In the genomic region with DNA sequence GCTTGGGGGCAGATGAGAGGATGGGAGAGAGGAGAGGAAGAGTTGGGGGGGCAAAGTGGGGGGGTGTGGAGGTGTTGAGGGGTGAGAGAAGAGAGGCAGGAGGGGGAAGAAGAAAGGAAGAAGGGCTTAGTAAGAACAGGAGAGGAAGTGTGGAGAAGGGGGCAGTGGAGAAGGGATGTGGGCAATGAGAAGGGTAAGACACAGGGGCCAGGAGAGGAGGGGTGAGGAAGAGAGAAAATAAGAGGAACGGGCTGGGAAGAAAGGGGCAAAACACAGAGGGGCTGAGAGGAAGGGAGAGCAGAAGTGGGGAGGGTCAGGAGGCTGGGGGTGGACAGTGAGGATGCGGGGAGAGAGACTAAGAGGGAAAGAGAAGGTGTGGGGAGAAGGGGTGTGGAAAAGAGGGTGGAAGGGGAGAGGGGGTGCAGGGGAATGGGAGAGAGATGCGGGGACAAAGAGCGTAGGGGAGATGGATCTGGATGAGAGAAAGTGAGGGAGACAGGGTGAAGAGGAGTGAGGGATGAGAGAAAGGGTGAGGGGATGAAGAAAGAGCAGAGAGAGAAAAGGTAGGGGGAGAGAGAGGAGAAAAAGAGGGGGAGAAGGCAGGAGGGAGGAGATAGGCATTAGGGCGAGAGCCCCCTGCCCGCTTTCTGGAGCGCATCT, we compare ENCODE assay signal across 15 cellular contexts. TPM values are rescaled to one million over a fixed set of nuclear protein-coding genes. Genes with fewer than 3 reads are reported as not detected.
DNase-seq lines count a peak whose midpoint lies in the region; ATAC-seq and TF ChIP-seq lines count a peak whose summit lies in the region.
"Had no signal": no experiment of that assay in that cellular context is flagged by ENCODE, and none has a peak within 500 bp of the region (broad histone marks: within the 10 kb centered on the region; RNA-seq: fewer than 3 reads in every experiment).

No MANE protein-coding gene starts in this region.

- H3K9me3 Mint-ChIP-seq in CD14-positive monocyte (peaks cover 0 to 1% (median 0%) of the 10 kb centered on the region in 7 donors), memory B cell (peaks cover 2% of the 10 kb centered on the region)
- H3K9me3 Mint-ChIP-seq: activated T-helper 17 cell treated with anti-CD3 and anti-CD28 coated beads, Interleukin-2, amount 50 U/mL, for 72 hours had no signal

- no peaks in the 10 kb centered on the region for H4K20me1 ChIP-seq in OCI-LY7 (ENCODE audit: insufficient read depth, low read length)

- H3K4me3 Mint-ChIP-seq in CD14-positive monocyte (peak overlapping the region; percentile 77 to 88), memory B cell (peak overlapping the region; percentile 83)
- H3K4me3 Mint-ChIP-seq: activated T-helper 17 cell treated with anti-CD3 and anti-CD28 coated beads, Interleukin-2, amount 50 U/mL, for 72 hours had no signal

- peaks cover 60% of the 10 kb centered on the region; the same call in 1 of the 2 replicates for H3K79me2 ChIP-seq in OCI-LY7 (ENCODE audit: insufficient read depth, low read depth, low read length)

- H3K27ac Mint-ChIP-seq in CD14-positive monocyte (peak overlapping the region; percentile 90 to 98 (median 94)), memory B cell (peak overlapping the region; percentile 99)
- H3K27ac Mint-ChIP-seq: activated T-helper 17 cell treated with anti-CD3 and anti-CD28 coated beads, Interleukin-2, amount 50 U/mL, for 72 hours had no signal

- H3K4me1 ChIP-seq in HEK293 (ENCODE audit: control insufficient read depth, insufficient read depth, low read length) (no peaks in the 10 kb centered on the region), OCI-LY7 (ENCODE audit: insufficient read depth, low read length, poor library complexity, severe bottlenecking) (peaks cover 56% of the 10 kb centered on the region)
- H3K4me1 ChIP-seq: pancreas, Peyer's patch, vagina had no signal

- CTCF ChIA-PET in HEK293 (lab: Yijun Ruan, JAX) (no interaction called here), OCI-LY7 (lab: Charles Lee; ENCODE audit: unreplicated experiment) (no interaction called here)

- peak overlapping the region; percentile 58 for H3K4me2 ChIP-seq in OCI-LY7 (ENCODE audit: low read length)

- no peak for ATAC-seq in memory B cell (ENCODE audit: low read depth)
- no peak for ATAC-seq in HG03442 (IDR thresholded peaks at IDR 0.05; ENCODE audit: unreplicated experiment)
- no peak for ATAC-seq in GM21447 (IDR thresholded peaks at IDR 0.05; ENCODE audit: unreplicated experiment)

- H3K9me2 ChIP-seq in OCI-LY7 (ENCODE audit: insufficient read depth, low read length), result no peaks in the 10 kb centered on the region

- no peak for DNase-seq in CD14-positive monocyte (ENCODE audit: low spot score)
- no peak for DNase-seq in OCI-LY7 (ENCODE audit: low spot score)
- no peak for DNase-seq in memory B cell (ENCODE audit: low spot score in 2 of 2)
- DNase-seq in iPS-NIHi11 (ENCODE audit: low spot score), result no peak
- DNase-seq: activated CD4-positive, alpha-beta T cell treated with anti-CD3 and anti-CD28 coated beads for 4 hours; brain microvascular endothelial cell; NCI-H187; pancreas; stimulated activated naive CD4-positive, alpha-beta T cell had no signal

- POLR2A ChIA-PET in HEK293 (lab: Yijun Ruan, JAX), result no interaction called here
- POLR2A ChIA-PET in OCI-LY7 (lab: Charles Lee), result no interaction called here

- H3K27ac ChIP-seq in HEK293 (ENCODE audit: extremely low read depth, low read depth, low read length) (no peak overlapping the region), OCI-LY7 (ENCODE audit: low read depth, low read length, poor library complexity, severe bottlenecking) (peak overlapping the region; percentile 37)
- H3K27ac ChIP-seq: brain microvascular endothelial cell, pancreas, vagina had no signal

- no peak overlapping the region for H3K4me3 ChIP-seq in HEK293 (ENCODE audit: low read depth, low read length)
- H3K4me3 ChIP-seq in OCI-LY7 (ENCODE audit: low read depth, low read length, poor library complexity, severe bottlenecking), result peak overlapping the region; percentile 32
- H3K4me3 ChIP-seq: pancreas, Peyer's patch, vagina had no signal

- H3K36me3 Mint-ChIP-seq in CD14-positive monocyte (peaks cover 8 to 22% of the 10 kb centered on the region in 2 donors), memory B cell (peaks cover 4% of the 10 kb centered on the region)

- no peak overlapping the region for H2AFZ ChIP-seq in OCI-LY7 (ENCODE audit: low read length)

- H3K4me1 Mint-ChIP-seq in CD14-positive monocyte, result peaks cover 80% of the 10 kb centered on the region
- peaks cover 40% of the 10 kb centered on the region for H3K4me1 Mint-ChIP-seq in memory B cell

- intact Hi-C loops in CD14-positive monocyte (cut with micrococcal nuclease) (loop anchor here in 1 of 2 donors (5.0 kb wide), 1 partner anchor 32 kb away; no protein-coding TSS in a partner anchor), OCI-LY7 (cut with micrococcal nuclease; ENCODE audit: unreplicated experiment) (no loop called here)

- TF ChIP-seq CTCF in CD14-positive monocyte (IDR thresholded peaks at IDR 0.05), result no peak
- no peak for TF ChIP-seq CTCF in HEK293 (tag by site-specific recombination; IDR thresholded peaks at IDR 0.05)
- TF ChIP-seq CTCF in OCI-LY7 (conservative IDR thresholded peaks at IDR 0.05; ENCODE audit: low read length), result no peak

- BruUV-seq in OCI-LY7 (replicated peaks; lab: Mats Ljungman, UMichigan), result no TSS peak

- H3K36me3 ChIP-seq in HEK293 (ENCODE audit: control insufficient read depth in 2 of 2, insufficient read depth in 1 of 2, low read length in 2 of 2) (no peaks in the 10 kb centered on the region; a peak in 1 of 3 replicates), OCI-LY7 (ENCODE audit: insufficient read depth, low read length) (peaks cover 32% of the 10 kb centered on the region)
- H3K36me3 ChIP-seq: brain microvascular endothelial cell, pancreas, Peyer's patch, vagina had no signal

- H3K9me3 ChIP-seq in HEK293 (ENCODE audit: control insufficient read depth, insufficient read depth, low read depth, low read length) (no peaks in the 10 kb centered on the region), OCI-LY7 (ENCODE audit: low read length) (peaks cover 10% of the 10 kb centered on the region; the same call in 1 of the 2 replicates)
- H3K9me3 ChIP-seq: pancreas, Peyer's patch, vagina had no signal

- H3K27me3 Mint-ChIP-seq in CD14-positive monocyte (ENCODE audit: low read depth in 3 of 3), result peaks cover 0 to 2% (median 0%) of the 10 kb centered on the region in 3 donors
- H3K27me3 Mint-ChIP-seq in memory B cell, result no peaks in the 10 kb centered on the region
- H3K27me3 Mint-ChIP-seq: activated T-helper 17 cell treated with anti-CD3 and anti-CD28 coated beads, Interleukin-2, amount 50 U/mL, for 72 hours had no signal

TF ChIP-seq in HEK293, 187 proteins besides CTCF, POLR2A, EP300 and RAD21:
- TF ChIP-seq ZNF366 (tag by site-specific recombination; conservative IDR thresholded peaks at IDR 0.05), result 0 out of 2 replicates have a peak, but pooled peaks have one; percentile 17
- no peak for TF ChIP-seq ZNF521 (tag by site-specific recombination; IDR thresholded peaks at IDR 0.05)
- TF ChIP-seq PRDM1 (tag by site-specific recombination; IDR thresholded peaks at IDR 0.05), result peak; percentile 64; the same call in 1 of the 2 replicates
TF ChIP-seq in HEK293: peak in this region for 2.

RNA-seq across cellular contexts. Expression of a gene that starts 12.9 kb away (rescaled TPM):
- polyA plus RNA-seq in CD14-positive monocyte, result 10 to 100 TPM; 59.3 to 87.7 TPM
- total RNA-seq in OCI-LY7 (2014; rRNA removed; shearing (Covaris generic)), result 26.1 and 54.6 TPM in 2 replicates
- 82.4 and 90.3 TPM in 2 replicates for total RNA-seq in OCI-LY7 (2022)
